ENCODE assay signal across 8 cellular contexts in the genomic region with DNA sequence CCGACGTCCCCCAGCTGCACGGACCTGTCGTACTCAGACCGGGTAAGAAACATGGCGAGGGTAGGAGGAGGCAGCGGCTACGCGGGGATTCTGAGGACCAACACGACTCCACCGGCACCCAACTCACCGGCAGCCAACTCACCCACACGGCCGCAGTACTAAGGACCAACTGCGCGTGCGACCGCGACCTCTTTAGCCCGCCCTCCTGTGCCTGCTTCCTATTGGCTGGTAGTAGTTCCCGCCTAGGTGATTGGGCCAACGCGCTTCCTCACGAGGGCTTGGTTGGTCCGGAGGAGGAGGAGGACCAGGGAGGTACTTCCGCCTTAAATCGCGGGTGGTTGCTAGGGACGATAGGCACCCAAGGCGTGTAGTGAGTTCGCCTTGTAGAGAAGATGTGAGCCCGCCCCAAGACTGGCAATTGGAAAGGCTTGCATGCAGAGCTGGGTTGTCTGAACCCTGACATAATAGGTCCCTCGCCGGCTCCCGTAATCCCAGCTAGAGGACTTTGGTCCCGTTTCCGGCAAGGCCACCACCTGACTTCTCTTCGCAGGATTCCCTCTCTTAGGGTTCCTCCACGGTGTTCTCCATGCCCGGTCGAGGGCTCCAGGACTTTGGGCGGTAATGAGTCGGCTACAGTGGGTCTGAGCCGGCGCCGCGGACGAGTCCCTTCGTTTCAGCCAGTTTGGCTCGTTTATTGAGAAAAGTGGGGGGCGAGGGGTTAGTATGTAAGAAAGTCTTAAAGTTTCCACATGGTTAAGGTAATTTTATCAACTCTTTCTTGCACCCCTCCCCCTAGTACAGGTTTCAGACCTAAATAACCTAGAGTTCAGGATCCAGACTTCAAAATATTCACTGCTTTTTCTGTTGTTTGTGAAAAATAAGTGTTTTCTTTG. TPM values are rescaled to one million over a fixed set of nuclear protein-coding genes. Genes with fewer than 3 reads are reported as not detected.
DNase-seq lines count a peak whose midpoint lies in the region; ATAC-seq, FAIRE-seq and TF ChIP-seq lines count a peak whose summit lies in the region.

A gene (minus strand): TSS at position 171 of the 893 bp plus-strand sequence. CDS start 118 bp downstream, at position 53.

- H3K4me2 ChIP-seq in keratinocyte (ENCODE audit: control insufficient read depth, extremely low read depth, insufficient read depth, low read depth, low read length) = peak within 1 kb of the TSS; percentile 74

- H3K9ac ChIP-seq in keratinocyte (ENCODE audit: control insufficient read depth, extremely low read depth, insufficient read depth, low read length) = peak within 1 kb of the TSS; percentile 89

- H3K79me2 ChIP-seq in keratinocyte (ENCODE audit: control insufficient read depth, insufficient read depth, low read length) = peaks cover 51% of the 10 kb centered on the region

- dilution Hi-C loops in keratinocyte (cut with MboI; ENCODE audit: extremely low pct_ligation_motif_present, low sequenced_read_pairs) = no loop called here

- peaks cover 14% of the 10 kb centered on the region for H3K4me1 ChIP-seq in keratinocyte (ENCODE audit: control insufficient read depth, extremely low read depth, insufficient read depth, low read length)

- no peaks in the 10 kb centered on the region for H4K20me1 ChIP-seq in keratinocyte (ENCODE audit: control insufficient read depth, extremely low read depth, insufficient read depth, low read length)

- H3K36me3 ChIP-seq in keratinocyte (ENCODE audit: control insufficient read depth in 2 of 2, extremely low read depth in 1 of 2, insufficient read depth in 2 of 2, low read length in 2 of 2) = peaks cover 0 to 3% of the 10 kb centered on the region in 2 experiments

- no peaks in the 10 kb centered on the region for H3K9me3 ChIP-seq in keratinocyte (ENCODE audit: control insufficient read depth, low read depth, low read length)

- FAIRE-seq in keratinocyte (lab: Jason Lieb, UNC) = peak; percentile 78

- no peak for TF ChIP-seq CTCF in keratinocyte (optimal IDR thresholded peaks at IDR 0.05 in 1 of 3, IDR thresholded peaks at IDR 0.05 in 1 of 3, conservative IDR thresholded peaks at IDR 0.05 in 1 of 3; ENCODE audit: extremely low read depth in 1 of 3, insufficient read depth in 2 of 3, low read length in 3 of 3)

- TF ChIP-seq POLR2A in GM19099 (IDR thresholded peaks at IDR 0.05; ENCODE audit: extremely low read depth, insufficient read length, low read depth) = peak; percentile 96

- H3K27me3 ChIP-seq in keratinocyte (ENCODE audit: control insufficient read depth, extremely low read depth, insufficient read depth, low read length) = no peaks in the 10 kb centered on the region

- peak within 1 kb of the TSS; percentile 80 for H2AFZ ChIP-seq in keratinocyte (ENCODE audit: control insufficient read depth, low read length)

- H3K9me1 ChIP-seq in keratinocyte (ENCODE audit: control insufficient read depth, extremely low read depth, insufficient read depth, low read length) = no peaks in the 10 kb centered on the region

- DNase-seq in AG20443 (ENCODE audit: low spot score) = peak; percentile 96
- peak; percentile 99 for DNase-seq in NCI-H510A (lab: John Stamatoyannopoulos, UW)
- peak; percentile 92 for DNase-seq in activated CD4-positive, alpha-beta T cell treated with anti-CD3 and anti-CD28 coated beads for 1 hour
- DNase-seq in cerebellum (ENCODE audit: low spot score) = peak; percentile 97
- DNase-seq in keratinocyte (ENCODE audit: low read depth, low spot score) = peak; percentile 97
- peak; percentile 84 to 85 for DNase-seq in stimulated activated CD4-positive, alpha-beta T cell treated with anti-CD3 and anti-CD28 coated beads, Interleukin-15, amount 100 ng/mL, for 1 hour (ENCODE audit: low read depth in 1 of 2, low spot score in 1 of 2)

- peak within 1 kb of the TSS; percentile 87 for H3K27ac ChIP-seq in keratinocyte (ENCODE audit: control insufficient read depth, insufficient read depth, low read length)

- ATAC-seq in HG03432 (IDR thresholded peaks at IDR 0.05; ENCODE audit: unreplicated experiment) = peak; percentile 96

- H3K4me3 ChIP-seq in keratinocyte (ENCODE audit: control insufficient read depth in 2 of 3, extremely low read depth in 1 of 3, insufficient read depth in 2 of 3, low read depth in 1 of 3, low read length in 3 of 3) = peak within 1 kb of the TSS; percentile 97 to 100 (median 100)

RNA-seq across cellular contexts. Expression of the gene that starts here (rescaled TPM):
- total RNA-seq in cerebellum = 30.3 TPM
- 111 to 150 TPM (median 131 TPM) in 3 replicates for polyA plus RNA-seq in keratinocyte
- polyA plus RNA-seq in keratinocyte (2011; ENCODE audit: low read depth) = 24.7 TPM
- polyA plus RNA-seq in keratinocyte (2011; cell fraction: cytosol; rRNA removed) = 97.8 and 148 TPM in 2 replicates
- polyA plus RNA-seq in keratinocyte (2011; cell fraction: nucleus; rRNA removed) = 79.7 and 90.6 TPM in 2 replicates
- polyA plus RNA-seq in keratinocyte (2012; ENCODE audit: low replicate concordance) = 85.8 and 91.0 TPM in 2 replicates
- 24.1 to 77.7 TPM (median 57.8 TPM) in 3 replicates for polyA minus RNA-seq in keratinocyte
- 48.9 TPM for polyA minus RNA-seq in keratinocyte (2011; cell fraction: cytosol; rRNA and poly(A)+ RNA removed)
- 14.5 and 24.8 TPM in 2 replicates for polyA minus RNA-seq in keratinocyte (2011; cell fraction: nucleus; rRNA and poly(A)+ RNA removed)

Comparison
In these comparisons a context has a peak if more than half of its experiments do, and no peak if none do; other contexts are left out.
1. Peak in every context shown above with its lines: DNase-seq, ATAC-seq, H3K4me3 ChIP-seq and H3K27ac ChIP-seq.